Comparison of ENCODE assay signal across 9 cellular contexts in genomic region chr2:209181984-209182383, GRCh38.
"Had no signal": no experiment of that assay in that cellular context is flagged by ENCODE, and none has a peak within 500 bp of the region (broad histone marks: within the 10 kb centered on the region; RNA-seq: fewer than 3 reads in every experiment).

No MANE protein-coding gene starts in this region.

- DNase-seq: H7, HFFc6, KBM-7 had no signal

- H3K4me2 ChIP-seq: GM23338 had no signal

- H3K27me3 Mint-ChIP-seq: IgD-negative memory B cell had no signal

- H3K4me3 Mint-ChIP-seq: GM23338, HFFc6 had no signal

- H3K9me3 ChIP-seq: HAP-1 had no signal

- FAIRE-seq: HepG2 had no signal

- H3K27ac ChIP-seq: HL-60 had no signal

- H3K27ac Mint-ChIP-seq: GM23338, HFFc6, IgD-negative memory B cell had no signal

- H3K36me3 Mint-ChIP-seq: IgD-negative memory B cell had no signal

- ATAC-seq: GM23338, HCT116, HepG2 had no signal

- H3K4me1 Mint-ChIP-seq: GM23338, IgD-negative memory B cell had no signal

- H3K4me1 ChIP-seq: HAP-1 had no signal

- H3K36me3 ChIP-seq: HAP-1 had no signal

- H2AFZ ChIP-seq: GM23338 had no signal

- H3K4me3 ChIP-seq: GM23338, HAP-1 had no signal
